8 cellular contexts compared by ENCODE assay signal in genomic region chr6:34223964-34224940, GRCh38. TPM values are rescaled to one million over a fixed set of nuclear protein-coding genes. Genes with fewer than 3 reads are reported as not detected.
DNase-seq lines count a peak whose midpoint lies in the region; ATAC-seq lines count a peak whose summit lies in the region.

No MANE protein-coding gene starts in this region.

- peak overlapping the region; percentile 99 for H3K27ac ChIP-seq in CD4-positive, alpha-beta memory T cell (ENCODE audit: low read depth, low read length)
- peak overlapping the region; percentile 95 for H3K27ac ChIP-seq in effector memory CD4-positive, alpha-beta T cell (ENCODE audit: insufficient read depth, low read length, poor library complexity, severe bottlenecking)
- H3K27ac ChIP-seq in mesenchymal stem cell (ENCODE audit: low read length, poor library complexity, severe bottlenecking), result peak overlapping the region; percentile 69

- H3K27me3 Mint-ChIP-seq in CD4-positive, alpha-beta memory T cell, result no peaks in the 10 kb centered on the region

- peak overlapping the region; percentile 87 to 97 for H3K18ac ChIP-seq in mesenchymal stem cell (ENCODE audit: low read depth in 1 of 2, low read length in 2 of 2)

- H3K27me3 ChIP-seq in CD4-positive, alpha-beta memory T cell (ENCODE audit: insufficient read depth, low read length), result no peaks in the 10 kb centered on the region
- no peaks in the 10 kb centered on the region for H3K27me3 ChIP-seq in effector memory CD4-positive, alpha-beta T cell (replicated peaks; ENCODE audit: control insufficient read depth, insufficient read depth, low read length, poor library complexity, severe bottlenecking)
- no peaks in the 10 kb centered on the region for H3K27me3 ChIP-seq in mesenchymal stem cell (ENCODE audit: control insufficient read depth in 1 of 2, insufficient read depth in 1 of 2, low read length in 2 of 2)

- 4% methylated on average over 27 of the region's 55 CpGs for WGBS in mesenchymal stem cell

- intact Hi-C loops in CD4-positive, alpha-beta memory T cell (cut with micrococcal nuclease), result loop anchor here (1.0 kb wide), 2 partner anchors 12 to 25 kb away; partner anchors contain the start of genes HMGA1 and SMIM29

- H2BK120ac ChIP-seq in mesenchymal stem cell (ENCODE audit: low read depth, low read length), result peak overlapping the region; percentile 96

- POLR2A ChIA-PET in CD4-positive, alpha-beta memory T cell (lab: Charles Lee; ENCODE audit: partially characterized antibody), result interaction anchor here (0.8 to 7.0 kb wide), 13 partner anchors 9 to 665 kb away, joined by 3 to 140 read pairs (median 9); partner anchors contain the start of genes ANKS1A, HMGA1, ILRUN and LEMD2

- no peak overlapping the region for H2AK5ac ChIP-seq in mesenchymal stem cell (ENCODE audit: low read length, severe bottlenecking)

- peak overlapping the region; percentile 80 to 95 for H2BK12ac ChIP-seq in mesenchymal stem cell (ENCODE audit: low read length in 2 of 2)

- peak overlapping the region; percentile 78 for H2BK5ac ChIP-seq in mesenchymal stem cell (ENCODE audit: low read depth, low read length, poor library complexity, severe bottlenecking)

- peak overlapping the region; percentile 80 for H2BK15ac ChIP-seq in mesenchymal stem cell (ENCODE audit: low read depth, poor library complexity, severe bottlenecking)

- peak overlapping the region; percentile 77 to 86 for H3K4me3 ChIP-seq in CD4-positive, alpha-beta memory T cell (ENCODE audit: low read length in 2 of 2)
- H3K4me3 ChIP-seq in effector memory CD4-positive, alpha-beta T cell (ENCODE audit: insufficient read depth, low read depth, low read length, poor library complexity, severe bottlenecking), result peak overlapping the region; percentile 60
- H3K4me3 ChIP-seq in mesenchymal stem cell (ENCODE audit: insufficient read depth in 1 of 2, low read depth in 1 of 2, low read length in 2 of 2), result peak overlapping the region; percentile 66 to 75

- ATAC-seq in GM19455 (IDR thresholded peaks at IDR 0.05; ENCODE audit: unreplicated experiment) (peak; percentile 85), HG03575 (IDR thresholded peaks at IDR 0.05; ENCODE audit: extremely low read depth, insufficient number of reproducible peaks, low FRiP score, unreplicated experiment) (peak; percentile 53)

- H4K8ac ChIP-seq in mesenchymal stem cell (ENCODE audit: low read length), result peak overlapping the region; percentile 90

- no peaks in the 10 kb centered on the region for H3K9me3 Mint-ChIP-seq in CD4-positive, alpha-beta memory T cell

- H3K23ac ChIP-seq in mesenchymal stem cell (ENCODE audit: low read length in 2 of 2), result no peak overlapping the region

- peak overlapping the region; percentile 95 for H3K4me2 ChIP-seq in mesenchymal stem cell (ENCODE audit: low read length, poor library complexity, severe bottlenecking)

- CTCF ChIA-PET in CD4-positive, alpha-beta memory T cell (lab: Charles Lee; ENCODE audit: partially characterized antibody), result interaction anchor here (0.7 to 2.2 kb wide), 8 partner anchors 9 to 191 kb away, joined by 3 to 17 read pairs (median 4); partner anchors contain the start of genes HMGA1 and SMIM29

- H3K14ac ChIP-seq in mesenchymal stem cell (ENCODE audit: low read length in 2 of 2), result peak overlapping the region in 1 of 2 experiments; percentile 81

- H3K79me1 ChIP-seq in mesenchymal stem cell (replicated peaks; ENCODE audit: low read length, poor library complexity, severe bottlenecking), result no peaks in the 10 kb centered on the region

- H3K4ac ChIP-seq in mesenchymal stem cell (ENCODE audit: low read depth in 1 of 2, low read length in 2 of 2), result peak overlapping the region; percentile 57 to 98

- no peaks in the 10 kb centered on the region for H3K36me3 Mint-ChIP-seq in CD4-positive, alpha-beta memory T cell

- peak overlapping the region; percentile 94 for H2AFZ ChIP-seq in mesenchymal stem cell (ENCODE audit: low read depth, low read length)

- peak overlapping the region; percentile 94 for H4K91ac ChIP-seq in mesenchymal stem cell (ENCODE audit: low read length)

- peak overlapping the region; percentile 72 to 99 (median 96) for H3K27ac Mint-ChIP-seq in CD4-positive, alpha-beta memory T cell

- H3K9ac ChIP-seq in mesenchymal stem cell (ENCODE audit: low read length), result peak overlapping the region; percentile 95

- peaks cover 14% of the 10 kb centered on the region for H3K4me1 ChIP-seq in CD4-positive, alpha-beta memory T cell (ENCODE audit: insufficient read depth, low read length)
- peaks cover 12% of the 10 kb centered on the region for H3K4me1 ChIP-seq in effector memory CD4-positive, alpha-beta T cell (ENCODE audit: control insufficient read depth, insufficient read depth, low read length, poor library complexity, severe bottlenecking)
- peaks cover 24% of the 10 kb centered on the region for H3K4me1 ChIP-seq in mesenchymal stem cell (ENCODE audit: control insufficient read depth, insufficient read depth, low read depth, low read length)

- H3K9me3 ChIP-seq in CD4-positive, alpha-beta memory T cell (ENCODE audit: control insufficient read depth in 1 of 2, low read length in 2 of 2), result no peaks in the 10 kb centered on the region
- H3K9me3 ChIP-seq in effector memory CD4-positive, alpha-beta T cell (ENCODE audit: control insufficient read depth, low read length), result no peaks in the 10 kb centered on the region
- H3K9me3 ChIP-seq in mesenchymal stem cell (ENCODE audit: control insufficient read depth, low read length), result no peaks in the 10 kb centered on the region

- peaks cover 4 to 13% (median 10%) of the 10 kb centered on the region in 4 donors for H3K4me1 Mint-ChIP-seq in CD4-positive, alpha-beta memory T cell

- peak; percentile 90 to 98 (median 94) for DNase-seq in CD4-positive, alpha-beta memory T cell
- peak; percentile 51 for DNase-seq in NK-92 (lab: John Stamatoyannopoulos, UW; ENCODE audit: unreplicated experiment)
- peak; percentile 90 to 92 for DNase-seq in activated CD8-positive, alpha-beta memory T cell treated with anti-CD3 and anti-CD28 coated beads for 4 hours (ENCODE audit: low read depth in 2 of 2)
- DNase-seq in effector memory CD4-positive, alpha-beta T cell, result peak; percentile 91 to 94 (median 93)
- peak; percentile 99 for DNase-seq in mesenchymal stem cell
- peak; percentile 87 for DNase-seq in stimulated activated CD8-positive, alpha-beta memory T cell treated with anti-CD3 and anti-CD28 coated beads, Interleukin-12 subunit alpha, Interleukin-12 subunit beta, amount 100 ng/mL, for 24 hours (ENCODE audit: extremely low read depth)

- H3K36me3 ChIP-seq in CD4-positive, alpha-beta memory T cell (ENCODE audit: insufficient read depth, low read length), result no peaks in the 10 kb centered on the region
- H3K36me3 ChIP-seq in effector memory CD4-positive, alpha-beta T cell (ENCODE audit: control insufficient read depth, insufficient read depth, low read length), result no peaks in the 10 kb centered on the region
- H3K36me3 ChIP-seq in mesenchymal stem cell (ENCODE audit: control insufficient read depth in 1 of 2, insufficient read depth in 2 of 2, low read depth in 1 of 2, low read length in 2 of 2), result no peaks in the 10 kb centered on the region

- peak overlapping the region; percentile 60 to 81 (median 74) for H3K4me3 Mint-ChIP-seq in CD4-positive, alpha-beta memory T cell

RNA-seq across cellular contexts. Expression of gene HMGA1, which starts 12.4 kb away (rescaled TPM):
- 10 to 100 TPM; 74.7 to 77.5 TPM for total RNA-seq in CD4-positive, alpha-beta memory T cell
- 10 to 100 TPM; 25.4 to 40.8 TPM for polyA plus RNA-seq in CD4-positive, alpha-beta memory T cell
- 544 TPM for polyA plus RNA-seq in mesenchymal stem cell (2013, experiment 1 of 2)
- polyA plus RNA-seq in mesenchymal stem cell (2013, experiment 2 of 2), result 524 TPM

RNA-seq across cellular contexts. Expression of gene SMIM29, which starts 24.6 kb away (rescaled TPM):
- total RNA-seq in CD4-positive, alpha-beta memory T cell, result 10 to 100 TPM; 29.7 to 30.1 TPM
- polyA plus RNA-seq in CD4-positive, alpha-beta memory T cell, result 10 to 100 TPM; 51.5 to 66.5 TPM
- polyA plus RNA-seq in mesenchymal stem cell (2013, experiment 1 of 2), result 47.1 TPM
- polyA plus RNA-seq in mesenchymal stem cell (2013, experiment 2 of 2), result 50.5 TPM

Comparison
In these comparisons a context has a peak if more than half of its experiments do, and no peak if none do; other contexts are left out.
1. Peak in every context shown above with its lines: DNase-seq, ATAC-seq, H3K4me3 ChIP-seq and H3K27ac ChIP-seq.